ENCODE assay signal across 29 cellular contexts in genomic region chr3:119340014-119340413, GRCh38.
"Had no signal": no experiment of that assay in that cellular context is flagged by ENCODE, and none has a peak within 500 bp of the region (broad histone marks: within the 10 kb centered on the region; RNA-seq: fewer than 3 reads in every experiment).

No MANE protein-coding gene starts in this region.

- ATAC-seq: gastroesophageal sphincter, sciatic nerve had no signal

- H3K27me3 ChIP-seq: brain microvascular endothelial cell, gastroesophageal sphincter, hepatocyte, ovary, upper lobe of left lung had no signal

- H3K27ac Mint-ChIP-seq: activated CD4-positive, alpha-beta memory T cell treated with anti-CD3 and anti-CD28 coated beads, Interleukin-2, amount 10 ng/mL, durations not matched to agents 7 days and 5 days; activated CD4-positive, alpha-beta T cell treated with anti-CD3 and anti-CD28 coated beads, Interleukin-2, amount 10 ng/mL, durations not matched to agents 7 days and 5 days; activated naive CD4-positive, alpha-beta T cell treated with anti-CD3 and anti-CD28 coated beads, Interleukin-2, amount 10 ng/mL, durations not matched to agents 7 days and 5 days; activated naive CD8-positive, alpha-beta T cell treated with anti-CD3 and anti-CD28 coated beads, Interleukin-2, amount 10 ng/mL, durations not matched to agents 7 days and 5 days; activated T-cell treated with anti-CD3 and anti-CD28 coated beads, Interleukin-2, amount 50 U/mL, for 24 hours; naive B cell; stimulated activated naive CD8-positive, alpha-beta T cell treated with anti-CD3 and anti-CD28 coated beads, Interleukin-15, Interleukin-2, amounts not matched to agents 100 ng/mL and 50 ng/mL, for 24 hours had no signal

- H2AFZ ChIP-seq: hepatocyte had no signal

- H3K27me3 Mint-ChIP-seq: activated CD4-positive, alpha-beta memory T cell treated with anti-CD3 and anti-CD28 coated beads, Interleukin-2, amount 10 ng/mL, durations not matched to agents 7 days and 5 days; activated CD4-positive, alpha-beta T cell treated with anti-CD3 and anti-CD28 coated beads, Interleukin-2, amount 10 ng/mL, durations not matched to agents 7 days and 5 days; activated naive CD8-positive, alpha-beta T cell treated with anti-CD3 and anti-CD28 coated beads, Interleukin-2, amount 10 ng/mL, durations not matched to agents 7 days and 5 days; activated T-cell treated with anti-CD3 and anti-CD28 coated beads, Interleukin-2, amount 50 U/mL, for 24 hours; naive B cell; stimulated activated naive CD8-positive, alpha-beta T cell treated with anti-CD3 and anti-CD28 coated beads, Interleukin-15, Interleukin-2, amounts not matched to agents 100 ng/mL and 50 ng/mL, for 24 hours had no signal

- FAIRE-seq: astrocyte, endothelial cell of umbilical vein had no signal

- H3K36me3 ChIP-seq: ovary, prostate gland, upper lobe of left lung had no signal

- H3K79me2 ChIP-seq: hepatocyte had no signal

- H3K4me1 ChIP-seq: prostate gland had no signal

- H3K4me3 Mint-ChIP-seq: activated CD4-positive, alpha-beta memory T cell treated with anti-CD3 and anti-CD28 coated beads, Interleukin-2, amount 10 ng/mL, durations not matched to agents 7 days and 5 days; activated CD4-positive, alpha-beta T cell treated with anti-CD3 and anti-CD28 coated beads, Interleukin-2, amount 10 ng/mL, durations not matched to agents 7 days and 5 days; activated naive CD4-positive, alpha-beta T cell treated with anti-CD3 and anti-CD28 coated beads, Interleukin-2, amount 10 ng/mL, durations not matched to agents 7 days and 5 days; activated naive CD8-positive, alpha-beta T cell treated with anti-CD3 and anti-CD28 coated beads, Interleukin-2, amount 10 ng/mL, durations not matched to agents 7 days and 5 days; activated T-cell treated with anti-CD3 and anti-CD28 coated beads, Interleukin-2, amount 50 U/mL, for 24 hours; naive B cell; nephron progenitor cell; stimulated activated naive CD8-positive, alpha-beta T cell treated with anti-CD3 and anti-CD28 coated beads, Interleukin-15, Interleukin-2, amounts not matched to agents 100 ng/mL and 50 ng/mL, for 24 hours had no signal

- H3K4me3 ChIP-seq: gastroesophageal sphincter, hepatocyte, left ventricle myocardium inferior, lung, ovary, prostate gland, skin epidermis, upper lobe of left lung had no signal

- H3K9me3 Mint-ChIP-seq: activated CD4-positive, alpha-beta memory T cell treated with anti-CD3 and anti-CD28 coated beads, Interleukin-2, amount 10 ng/mL, durations not matched to agents 7 days and 5 days; activated CD4-positive, alpha-beta T cell treated with anti-CD3 and anti-CD28 coated beads, Interleukin-2, amount 10 ng/mL, durations not matched to agents 7 days and 5 days had no signal

- H3K4me2 ChIP-seq: hepatocyte had no signal

- H3K36me3 Mint-ChIP-seq: activated naive CD4-positive, alpha-beta T cell treated with anti-CD3 and anti-CD28 coated beads, Interleukin-2, amount 10 ng/mL, durations not matched to agents 7 days and 5 days; activated naive CD8-positive, alpha-beta T cell treated with anti-CD3 and anti-CD28 coated beads, Interleukin-2, amount 10 ng/mL, durations not matched to agents 7 days and 5 days had no signal

- H3K27ac ChIP-seq: brain microvascular endothelial cell, gastroesophageal sphincter, hepatocyte, left ventricle myocardium inferior, ovary, prostate gland, skin epidermis had no signal

- H3K4me1 Mint-ChIP-seq: activated CD4-positive, alpha-beta memory T cell treated with anti-CD3 and anti-CD28 coated beads, Interleukin-2, amount 10 ng/mL, durations not matched to agents 7 days and 5 days; activated CD4-positive, alpha-beta T cell treated with anti-CD3 and anti-CD28 coated beads, Interleukin-2, amount 10 ng/mL, durations not matched to agents 7 days and 5 days; activated naive CD4-positive, alpha-beta T cell treated with anti-CD3 and anti-CD28 coated beads, Interleukin-2, amount 10 ng/mL, durations not matched to agents 7 days and 5 days; activated naive CD8-positive, alpha-beta T cell treated with anti-CD3 and anti-CD28 coated beads, Interleukin-2, amount 10 ng/mL, durations not matched to agents 7 days and 5 days had no signal

- DNase-seq: activated CD4-positive, alpha-beta memory T cell treated with anti-CD3 and anti-CD28 coated beads, Interleukin-2, amount 10 ng/mL, durations not matched to agents 7 days and 5 days; activated CD4-positive, alpha-beta T cell treated with anti-CD3 and anti-CD28 coated beads for 1 hour; activated CD4-positive, alpha-beta T cell treated with anti-CD3 and anti-CD28 coated beads, Interleukin-2, amount 10 ng/mL, durations not matched to agents 7 days and 5 days; activated CD8-positive, alpha-beta memory T cell treated with anti-CD3 and anti-CD28 coated beads, Interleukin-2, amount 50 U/mL, for 48 hours; activated gamma-delta T cell; activated naive CD4-positive, alpha-beta T cell treated with anti-CD3 and anti-CD28 coated beads, Interleukin-2, amount 10 ng/mL, durations not matched to agents 7 days and 5 days; activated naive CD8-positive, alpha-beta T cell treated with anti-CD3 and anti-CD28 coated beads, Interleukin-2, amount 10 ng/mL, durations not matched to agents 7 days and 5 days; activated T-cell treated with anti-CD3 and anti-CD28 coated beads, Interleukin-2, amount 50 U/mL, for 24 hours; brain microvascular endothelial cell; caudate nucleus; islet precursor cell; left ventricle myocardium inferior; naive B cell; nephron progenitor cell; ovary; retina; stimulated activated CD4-positive, alpha-beta T cell treated with anti-CD3 and anti-CD28 coated beads, Interleukin-12 subunit alpha, Interleukin-12 subunit beta, amount 100 ng/mL, for 4 hours; stimulated activated CD4-positive, alpha-beta T cell treated with anti-CD3 and anti-CD28 coated beads, Interleukin-4, amount 100 ng/mL, for 1 hour; substantia nigra; upper lobe of left lung had no signal

- H3K9me3 ChIP-seq: gastroesophageal sphincter, left ventricle myocardium inferior, ovary, prostate gland had no signal
